ENCODE assay signal across 1 cellular context in the genomic region with DNA sequence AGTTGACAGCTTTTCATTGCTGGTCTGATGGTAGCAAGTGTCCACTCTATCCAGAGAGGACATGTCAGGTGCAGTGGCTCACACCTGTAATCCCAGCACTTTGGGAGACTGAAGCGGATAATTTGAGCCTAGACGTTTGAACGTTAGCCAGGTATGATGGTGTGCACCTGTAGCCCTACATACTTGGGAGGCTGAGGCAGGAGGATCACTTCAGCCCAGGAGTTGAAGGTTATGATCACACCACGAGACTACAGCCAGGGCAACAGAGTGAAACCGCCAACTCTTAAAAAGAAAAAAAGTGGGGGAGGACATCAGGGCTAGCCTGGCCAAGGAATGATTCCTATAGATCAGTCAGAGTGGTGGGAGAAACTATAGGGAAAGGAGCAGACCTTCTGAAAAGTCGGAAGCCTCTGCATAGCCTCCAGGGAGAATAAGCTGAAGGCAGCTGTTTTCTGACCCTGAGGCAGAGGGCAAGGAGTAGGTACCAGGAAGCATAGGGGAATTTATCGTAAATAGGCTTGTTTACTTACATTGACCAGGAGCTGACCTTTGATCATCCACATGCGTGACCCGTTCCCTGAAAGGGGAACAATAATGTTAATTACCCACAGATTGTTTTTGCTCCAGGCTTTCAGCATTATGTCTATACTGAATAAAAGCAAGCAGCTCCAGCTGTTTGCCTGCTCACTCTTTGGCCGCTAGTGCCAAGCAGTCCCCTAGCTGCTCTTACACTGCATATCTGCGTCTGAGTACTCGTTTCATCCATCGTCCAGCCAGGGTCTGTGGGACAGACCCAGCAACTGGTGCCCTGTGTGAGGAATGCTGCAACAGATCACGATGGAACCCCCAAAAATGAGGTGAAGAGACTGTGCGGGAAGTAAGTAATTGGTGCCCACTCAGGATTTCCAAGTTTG.
A peak's percentile ranks its signal among the peaks of the same experiment; 100 is the strongest.
TF ChIP-seq lines count a peak whose summit lies in the region.

No MANE protein-coding gene starts in this region.

TF ChIP-seq in liver, 16 proteins besides CTCF, POLR2A, EP300 and RAD21 (continued from another document):
- TF ChIP-seq, protein P1, sequence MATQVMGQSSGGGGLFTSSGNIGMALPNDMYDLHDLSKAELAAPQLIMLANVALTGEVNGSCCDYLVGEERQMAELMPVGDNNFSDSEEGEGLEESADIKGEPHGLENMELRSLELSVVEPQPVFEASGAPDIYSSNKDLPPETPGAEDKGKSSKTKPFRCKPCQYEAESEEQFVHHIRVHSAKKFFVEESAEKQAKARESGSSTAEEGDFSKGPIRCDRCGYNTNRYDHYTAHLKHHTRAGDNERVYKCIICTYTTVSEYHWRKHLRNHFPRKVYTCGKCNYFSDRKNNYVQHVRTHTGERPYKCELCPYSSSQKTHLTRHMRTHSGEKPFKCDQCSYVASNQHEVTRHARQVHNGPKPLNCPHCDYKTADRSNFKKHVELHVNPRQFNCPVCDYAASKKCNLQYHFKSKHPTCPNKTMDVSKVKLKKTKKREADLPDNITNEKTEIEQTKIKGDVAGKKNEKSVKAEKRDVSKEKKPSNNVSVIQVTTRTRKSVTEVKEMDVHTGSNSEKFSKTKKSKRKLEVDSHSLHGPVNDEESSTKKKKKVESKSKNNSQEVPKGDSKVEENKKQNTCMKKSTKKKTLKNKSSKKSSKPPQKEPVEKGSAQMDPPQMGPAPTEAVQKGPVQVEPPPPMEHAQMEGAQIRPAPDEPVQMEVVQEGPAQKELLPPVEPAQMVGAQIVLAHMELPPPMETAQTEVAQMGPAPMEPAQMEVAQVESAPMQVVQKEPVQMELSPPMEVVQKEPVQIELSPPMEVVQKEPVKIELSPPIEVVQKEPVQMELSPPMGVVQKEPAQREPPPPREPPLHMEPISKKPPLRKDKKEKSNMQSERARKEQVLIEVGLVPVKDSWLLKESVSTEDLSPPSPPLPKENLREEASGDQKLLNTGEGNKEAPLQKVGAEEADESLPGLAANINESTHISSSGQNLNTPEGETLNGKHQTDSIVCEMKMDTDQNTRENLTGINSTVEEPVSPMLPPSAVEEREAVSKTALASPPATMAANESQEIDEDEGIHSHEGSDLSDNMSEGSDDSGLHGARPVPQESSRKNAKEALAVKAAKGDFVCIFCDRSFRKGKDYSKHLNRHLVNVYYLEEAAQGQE (IDR thresholded peaks at IDR 0.05): no peak
- TF ChIP-seq HNF4A (conservative IDR thresholded peaks at IDR 0.05): peak; percentile 40 to 66
- no peak for TF ChIP-seq HNF4G (IDR thresholded peaks at IDR 0.05)
- no peak for TF ChIP-seq NR2F2 (IDR thresholded peaks at IDR 0.05)
- TF ChIP-seq EGR1 (IDR thresholded peaks at IDR 0.05; ENCODE audit: low read depth in 2 of 2): no peak
- no peak for TF ChIP-seq TAF1 (conservative IDR thresholded peaks at IDR 0.05)
- TF ChIP-seq GABPA (IDR thresholded peaks at IDR 0.05 in 1 of 2, conservative IDR thresholded peaks at IDR 0.05 in 1 of 2): no peak
- peak; percentile 83 for TF ChIP-seq FOXA2 (IDR thresholded peaks at IDR 0.05)
- TF ChIP-seq, protein P2, sequence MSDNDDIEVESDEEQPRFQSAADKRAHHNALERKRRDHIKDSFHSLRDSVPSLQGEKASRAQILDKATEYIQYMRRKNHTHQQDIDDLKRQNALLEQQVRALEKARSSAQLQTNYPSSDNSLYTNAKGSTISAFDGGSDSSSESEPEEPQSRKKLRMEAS (IDR thresholded peaks at IDR 0.05): no peak
- TF ChIP-seq, protein P3, sequence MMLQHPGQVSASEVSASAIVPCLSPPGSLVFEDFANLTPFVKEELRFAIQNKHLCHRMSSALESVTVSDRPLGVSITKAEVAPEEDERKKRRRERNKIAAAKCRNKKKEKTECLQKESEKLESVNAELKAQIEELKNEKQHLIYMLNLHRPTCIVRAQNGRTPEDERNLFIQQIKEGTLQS (IDR thresholded peaks at IDR 0.05): no peak
- TF ChIP-seq RXRA (IDR thresholded peaks at IDR 0.05): peak; percentile 37 to 59
